In genomic region chr1:1255627-1256026, GRCh38 we compare ENCODE assay signal across 18 cellular contexts. TPM values are rescaled to one million over a fixed set of nuclear protein-coding genes. Genes with fewer than 3 reads are reported as not detected.
DNase-seq lines count a peak whose midpoint lies in the region; ATAC-seq, FAIRE-seq and TF ChIP-seq lines count a peak whose summit lies in the region.
"Had no signal": no experiment of that assay in that cellular context is flagged by ENCODE, and none has a peak within 500 bp of the region (broad histone marks: within the 10 kb centered on the region; RNA-seq: fewer than 3 reads in every experiment).

No MANE protein-coding gene starts in this region.

- H4K91ac ChIP-seq in H1 (replicated peaks; ENCODE audit: insufficient read length, low read length), result no peak overlapping the region
- H4K91ac ChIP-seq in trophoblast cell (ENCODE audit: low read depth, low read length), result no peak overlapping the region

- no peak overlapping the region for H3K4me3 Mint-ChIP-seq in GM23338

- ATAC-seq in right cardiac atrium (no peak), Right ventricle myocardium superior (ENCODE audit: poor library complexity) (no peak), GM23338 (no peak)
- ATAC-seq: HCT116, PC-3 had no signal

- H3K27me3 ChIP-seq in right cardiac atrium (ENCODE audit: control insufficient read depth, insufficient read depth) (no peaks in the 10 kb centered on the region), H1 (replicated peaks in 1 of 4; ENCODE audit: control insufficient read depth in 3 of 4, extremely low read depth in 1 of 4, insufficient read depth in 3 of 4, low read length in 3 of 4) (no peaks in the 10 kb centered on the region), trophoblast cell (ENCODE audit: insufficient read depth, low read length) (no peaks in the 10 kb centered on the region), GM23338 (ENCODE audit: insufficient read depth) (no peaks in the 10 kb centered on the region)

- H2BK20ac ChIP-seq in H1 (ENCODE audit: low read length), result no peak overlapping the region

- CTCF ChIA-PET in H1 (lab: Charles Lee; ENCODE audit: partially characterized antibody), result interaction anchor here (0.5 to 1.7 kb wide), 3 partner anchors 8 to 36 kb away, joined by 3 to 7 read pairs (median 4); no protein-coding TSS in a partner anchor

- 91% methylated on average over 11 of the region's 11 CpGs for WGBS in right cardiac atrium
- WGBS in H1 (ENCODE audit: extremely low coverage in 1 of 2, insufficient coverage in 1 of 2, insufficient read length in 1 of 2, insufficient replicate concordance in 2 of 2, low coverage in 1 of 2, low lambda C conversion rate in 2 of 2, missing lambda C conversion rate in 1 of 2), 2 experiments, result 97% methylated on average over 11 of the region's 11 CpGs; no CpG with 5 or more reads in 1 of the 2 experiments
- no CpG with 5 or more reads among the region's 11 CpGs for WGBS in trophoblast cell (ENCODE audit: extremely low coverage, insufficient coverage, insufficient read length)

- H3K9me3 Mint-ChIP-seq in GM23338, result no peaks in the 10 kb centered on the region

- no peak overlapping the region for H3K23ac ChIP-seq in H1 (ENCODE audit: insufficient read length)
- H3K23ac ChIP-seq in trophoblast cell (ENCODE audit: low read length), result no peak overlapping the region

- TF ChIP-seq CTCF in H1 (IDR thresholded peaks at IDR 0.05; ENCODE audit: control extremely low read depth in 1 of 3, insufficient read depth in 1 of 3, low read depth in 1 of 3, low read length in 3 of 3) (no peak), GM23338 (conservative IDR thresholded peaks at IDR 0.05; ENCODE audit: low read depth in 2 of 2) (no peak)

- peaks cover 8% of the 10 kb centered on the region for H3K79me1 ChIP-seq in H1 (ENCODE audit: low read depth, low read length)
- H3K79me1 ChIP-seq in trophoblast cell (ENCODE audit: low read length), result peaks cover 4% of the 10 kb centered on the region

- no peak overlapping the region for H3K27ac Mint-ChIP-seq in GM23338

- intact Hi-C loops in right cardiac atrium (cut with DNase I) (no loop called here), Right ventricle myocardium superior (cut with DNase I) (no loop called here)

- H3K9me2 ChIP-seq in GM23338 (ENCODE audit: insufficient read depth), result no peaks in the 10 kb centered on the region
- H3K9me2 ChIP-seq: SK-N-SH had no signal

- H2BK12ac ChIP-seq in H1 (ENCODE audit: low read depth, low read length) (no peak overlapping the region), trophoblast cell (ENCODE audit: low read length) (no peak overlapping the region)

- H3K4me3 ChIP-seq in right cardiac atrium (ENCODE audit: low read length) (no peak overlapping the region), H1 (ENCODE audit: extremely low read depth in 1 of 4, insufficient read depth in 2 of 4, low read depth in 3 of 4, low read length in 4 of 4) (no peak overlapping the region), trophoblast cell (ENCODE audit: low read depth, low read length) (peak overlapping the region; percentile 29), GM23338 (no peak overlapping the region)

- H2BK5ac ChIP-seq in H1 (ENCODE audit: low read depth, low read length), result 0 out of 2 replicates have a peak overlapping the region, but pooled peaks have one; percentile 24
- H2BK5ac ChIP-seq in trophoblast cell (ENCODE audit: low read depth, low read length, poor library complexity), result no peak overlapping the region

- H4K5ac ChIP-seq in H1 (ENCODE audit: insufficient read length, low read depth, low read length), result no peak overlapping the region

- H3K27me3 Mint-ChIP-seq in GM23338 (ENCODE audit: insufficient read depth, low read depth, poor library complexity), result peaks cover 11% of the 10 kb centered on the region

- no peak overlapping the region for H3K56ac ChIP-seq in H1 (replicated peaks; ENCODE audit: insufficient read length, low read depth, low read length)

- TF ChIP-seq EP300 in H1 (IDR thresholded peaks at IDR 0.05; ENCODE audit: borderline replicate concordance in 1 of 2, low read depth in 2 of 2, low read length in 2 of 2), result no peak

- peaks cover 0 to 5% of the 10 kb centered on the region in 2 experiments; a peak in 1 of 4 replicates for H3K79me2 ChIP-seq in H1 (ENCODE audit: control insufficient read depth in 1 of 2, insufficient read depth in 2 of 2, low read length in 2 of 2)
- no peaks in the 10 kb centered on the region for H3K79me2 ChIP-seq in trophoblast cell (ENCODE audit: control insufficient read depth, insufficient read depth, low read length, poor library complexity)
- peaks cover 4% of the 10 kb centered on the region; the same call in 1 of the 2 replicates for H3K79me2 ChIP-seq in GM23338 (replicated peaks; ENCODE audit: insufficient read depth)

- DNase-seq in right cardiac atrium, result peak in 2 of 3 donors; percentile 41 to 42
- DNase-seq in Right ventricle myocardium superior, result no peak
- DNase-seq in H1 (ENCODE audit: low read depth in 1 of 2, low spot score in 2 of 2), result no peak
- DNase-seq in trophoblast cell, result no peak
- DNase-seq in GM23338 (ENCODE audit: low spot score), result no peak
- DNase-seq in NCI-H2107 treated with DMSO at 0.1 percent for 48 hours (lab: John Stamatoyannopoulos, UW; ENCODE audit: unreplicated experiment), result no peak
- DNase-seq: C1 segment of cervical spinal cord, DND-41, KBM-7, NCI-H1436, NCI-H2029, NCI-H510A treated with DMSO at 0.1 percent for 48 hours, NCI-H82, PC-3, SK-N-SH had no signal

- no peak overlapping the region for H3K4ac ChIP-seq in H1 (replicated peaks; ENCODE audit: insufficient read length, low read depth, low read length)
- H3K4ac ChIP-seq in trophoblast cell (ENCODE audit: low read depth, low read length), result no peak overlapping the region

- H2AFZ ChIP-seq in H1 (ENCODE audit: low read length) (no peak overlapping the region), trophoblast cell (ENCODE audit: insufficient read depth, low read length, poor library complexity) (no peak overlapping the region), GM23338 (no peak overlapping the region)

- H3K4me1 Mint-ChIP-seq in GM23338, result peaks cover 24% of the 10 kb centered on the region

- H3K4me1 ChIP-seq in right cardiac atrium (ENCODE audit: control insufficient read depth, insufficient read depth, low read length), result peaks cover 3% of the 10 kb centered on the region
- peaks cover 0 to 14% (median 8%) of the 10 kb centered on the region in 4 experiments; a peak in 6 of 7 replicates for H3K4me1 ChIP-seq in H1 (replicated peaks in 1 of 4; ENCODE audit: control insufficient read depth in 3 of 4, insufficient read depth in 4 of 4, low read length in 3 of 4)
- peaks cover 4% of the 10 kb centered on the region in 2 experiments for H3K4me1 ChIP-seq in trophoblast cell (ENCODE audit: control insufficient read depth in 1 of 2, insufficient read depth in 2 of 2, low read length in 2 of 2)
- H3K4me1 ChIP-seq in GM23338 (ENCODE audit: insufficient read depth), result peaks cover 9% of the 10 kb centered on the region

- H3K18ac ChIP-seq in H1 (ENCODE audit: extremely low read depth, low read length) (no peak overlapping the region), trophoblast cell (ENCODE audit: low read length) (no peak overlapping the region)

- no peak overlapping the region for H2BK120ac ChIP-seq in H1 (replicated peaks; ENCODE audit: low read depth, low read length)
- no peak overlapping the region for H2BK120ac ChIP-seq in trophoblast cell (ENCODE audit: insufficient read depth, low read length, poor library complexity)

- H3K27ac ChIP-seq in right cardiac atrium (ENCODE audit: low read length), result no peak overlapping the region
- H3K27ac ChIP-seq in H1 (ENCODE audit: low read depth, low read length), result no peak overlapping the region
- H3K27ac ChIP-seq in trophoblast cell (ENCODE audit: low read depth, low read length), result no peak overlapping the region
- H3K27ac ChIP-seq in GM23338 (ENCODE audit: low read depth), result no peak overlapping the region

- peaks cover 0 to 32% (median 17%) of the 10 kb centered on the region in 4 experiments; a peak in 7 of 8 replicates for H3K36me3 ChIP-seq in H1 (ENCODE audit: control insufficient read depth in 2 of 4, insufficient read depth in 4 of 4, low read length in 3 of 4)
- H3K36me3 ChIP-seq in trophoblast cell (ENCODE audit: control insufficient read depth in 1 of 2, insufficient read depth in 2 of 2, low read length in 2 of 2), result peaks cover 69 to 77% of the 10 kb centered on the region in 2 experiments
- peaks cover 6% of the 10 kb centered on the region; the same call in 1 of the 2 replicates for H3K36me3 ChIP-seq in GM23338 (ENCODE audit: insufficient read depth)

- no peaks in the 10 kb centered on the region for H3K23me2 ChIP-seq in H1 (ENCODE audit: low read depth, low read length)

- no peak for TF ChIP-seq RAD21 in H1 (IDR thresholded peaks at IDR 0.05 in 1 of 2, conservative IDR thresholded peaks at IDR 0.05 in 1 of 2; ENCODE audit: low read depth in 2 of 2, low read length in 2 of 2)

- POLR2A ChIA-PET in H1 (lab: Charles Lee; ENCODE audit: partially characterized antibody), result no interaction called here

- no peak overlapping the region for H3K9ac ChIP-seq in H1 (replicated peaks in 1 of 4; ENCODE audit: extremely low read depth in 1 of 4, low read depth in 3 of 4, low read length in 3 of 4)
- H3K9ac ChIP-seq in trophoblast cell (ENCODE audit: low read length), result no peak overlapping the region
- H3K9ac ChIP-seq: SK-N-SH had no signal

- H3K14ac ChIP-seq in H1 (ENCODE audit: insufficient read length) (no peak overlapping the region), trophoblast cell (ENCODE audit: low read length) (no peak overlapping the region)

- FAIRE-seq in H1 (lab: Jason Lieb, UNC), result no peak
- FAIRE-seq: G401.6 had no signal

- H2AK5ac ChIP-seq in H1 (ENCODE audit: low read depth, low read length), result no peak overlapping the region
- no peak overlapping the region for H2AK5ac ChIP-seq in trophoblast cell (ENCODE audit: low read length)

- H4K8ac ChIP-seq in H1 (ENCODE audit: extremely low read depth, insufficient read depth, low read length) (no peak overlapping the region; the same call in 1 of the 2 replicates), trophoblast cell (ENCODE audit: low read depth, low read length) (no peak overlapping the region)

- no peak for TF ChIP-seq POLR2A in H1 (IDR thresholded peaks at IDR 0.05; ENCODE audit: control extremely low read depth in 1 of 2, low read depth in 2 of 2, low read length in 2 of 2)

- H2BK15ac ChIP-seq in H1 (ENCODE audit: low read length), result no peak overlapping the region

- H3K9me3 ChIP-seq in right cardiac atrium (ENCODE audit: control insufficient read depth, low read length) (no peaks in the 10 kb centered on the region), H1 (ENCODE audit: insufficient read depth in 2 of 2, low read depth in 1 of 2, low read length in 1 of 2) (no peaks in the 10 kb centered on the region), trophoblast cell (ENCODE audit: insufficient read depth, low read depth, low read length) (peaks cover 8% of the 10 kb centered on the region)
- H3K9me3 ChIP-seq: SK-N-SH had no signal

- peaks cover 11% of the 10 kb centered on the region; the same call in 1 of the 2 replicates for H3F3A ChIP-seq in GM23338 (replicated peaks; ENCODE audit: low read depth)

- H4K12ac ChIP-seq in trophoblast cell (ENCODE audit: low read depth, low read length), result no peak overlapping the region

- H3K4me2 ChIP-seq in H1 (ENCODE audit: insufficient read depth in 1 of 2, low read depth in 2 of 2, low read length in 2 of 2), result no peak overlapping the region
- no peak overlapping the region for H3K4me2 ChIP-seq in trophoblast cell (ENCODE audit: low read length)
- H3K4me2 ChIP-seq in GM23338, result no peak overlapping the region
- H3K4me2 ChIP-seq: SK-N-SH had no signal

- H4K20me1 ChIP-seq in H1 (replicated peaks in 1 of 2; ENCODE audit: control insufficient read depth in 1 of 2, insufficient read depth in 2 of 2, low read length in 2 of 2), result peaks cover 7 to 24% of the 10 kb centered on the region in 2 experiments
- H4K20me1 ChIP-seq in GM23338 (replicated peaks; ENCODE audit: insufficient read depth), result peaks cover 2% of the 10 kb centered on the region

- H3K36me3 Mint-ChIP-seq in GM23338 (ENCODE audit: low read depth), result peaks cover 60% of the 10 kb centered on the region

RNA-seq across cellular contexts. Expression of gene C1QTNF12, which starts 9.1 kb away (rescaled TPM):
- total RNA-seq in right cardiac atrium, result 1 to 10 TPM in 2 of 4 donors, under 1 TPM in 1, not detected in 1; 0.94 to 2.4 (median 1.1) TPM
- 0.36 TPM for polyA plus RNA-seq in right cardiac atrium
- 0.51 TPM for total RNA-seq in Right ventricle myocardium superior
- total RNA-seq in H1 (2021; fragmentation: NEBNext Ultra II Directional; extraction: Animal tissue kit (Norgen Biotek cat#: 25700)), result 3.7 and 4.9 TPM in 2 replicates
- polyA plus RNA-seq in H1 (2011; rRNA removed), result 2.1 and 4.8 TPM in 2 replicates
- polyA plus RNA-seq in H1 (2011; cell fraction: cytosol; rRNA removed), result 1.6 TPM
- polyA plus RNA-seq in H1 (2011; cell fraction: nucleus; rRNA removed), result 19.7 TPM
- polyA plus RNA-seq in H1 (2012, experiment 1 of 2), result 2.3 to 5.1 TPM (median 3.6 TPM) in 4 replicates
- polyA plus RNA-seq in H1 (2012, experiment 2 of 2), result 2.6 TPM
- polyA plus RNA-seq in H1 (2013, experiment 1 of 2), result 3.7 TPM
- polyA plus RNA-seq in H1 (2013, experiment 2 of 2), result 3.6 TPM
- not detected in 2 replicates for polyA minus RNA-seq in H1 (2011; rRNA and poly(A)+ RNA removed)
- 2.5 TPM for polyA minus RNA-seq in H1 (2011; cell fraction: cytosol; rRNA and poly(A)+ RNA removed)
- 3.3 TPM for polyA minus RNA-seq in H1 (2011; cell fraction: nucleus; rRNA and poly(A)+ RNA removed)
- 2.4 and 3.2 TPM in 2 replicates for polyA plus RNA-seq in trophoblast cell (2013)
- total RNA-seq in GM23338 (2014; rRNA removed; shearing (Covaris generic)), result 3.0 and 4.1 TPM in 2 replicates
- 4.1 and 4.2 TPM in 2 replicates for polyA plus RNA-seq in GM23338 (2016; fragmentation: Nextera tagmentation; extraction: Ambion mirVana)
- total RNA-seq: A172 had no signal

RNA-seq across cellular contexts. Expression of gene UBE2J2, which starts 18.0 kb away (rescaled TPM):
- total RNA-seq in right cardiac atrium (10 to 100 TPM; 34.9 to 41.2 (median 37.1) TPM), Right ventricle myocardium superior (34.7 TPM)
- polyA plus RNA-seq in right cardiac atrium (38.4 TPM), H1 (2011; rRNA removed) (33.6 and 47.3 TPM in 2 replicates), GM23338 (2016; fragmentation: Nextera tagmentation; extraction: Ambion mirVana) (47.1 and 49.5 TPM in 2 replicates)
- total RNA-seq in H1 (2021; fragmentation: NEBNext Ultra II Directional; extraction: Animal tissue kit (Norgen Biotek cat#: 25700)), result 67.2 and 67.9 TPM in 2 replicates
- polyA plus RNA-seq in H1 (2011; cell fraction: cytosol; rRNA removed), result 50.1 TPM
- polyA plus RNA-seq in H1 (2011; cell fraction: nucleus; rRNA removed), result 42.9 TPM
- polyA plus RNA-seq in H1 (2012, experiment 1 of 2), result 46.0 to 58.9 TPM (median 47.8 TPM) in 4 replicates
- polyA plus RNA-seq in H1 (2012, experiment 2 of 2), result 63.2 TPM
- 40.4 TPM for polyA plus RNA-seq in H1 (2013, experiment 1 of 2)
- polyA plus RNA-seq in H1 (2013, experiment 2 of 2), result 38.8 TPM
- 10.8 and 14.2 TPM in 2 replicates for polyA minus RNA-seq in H1 (2011; rRNA and poly(A)+ RNA removed)
- 26.9 TPM for polyA minus RNA-seq in H1 (2011; cell fraction: cytosol; rRNA and poly(A)+ RNA removed)
- 40.3 TPM for polyA minus RNA-seq in H1 (2011; cell fraction: nucleus; rRNA and poly(A)+ RNA removed)
- 54.3 and 55.1 TPM in 2 replicates for polyA plus RNA-seq in trophoblast cell (2013)
- total RNA-seq in GM23338 (2014; rRNA removed; shearing (Covaris generic)), result 70.2 and 73.5 TPM in 2 replicates

RNA-seq across cellular contexts. Expression of gene B3GALT6, which starts 23.6 kb away (rescaled TPM):
- 10 to 100 TPM; 10.2 to 13.3 (median 12.0) TPM for total RNA-seq in right cardiac atrium
- 9.1 TPM for polyA plus RNA-seq in right cardiac atrium
- total RNA-seq in Right ventricle myocardium superior, result 8.6 TPM
- total RNA-seq in H1 (2021; fragmentation: NEBNext Ultra II Directional; extraction: Animal tissue kit (Norgen Biotek cat#: 25700)), result 18.2 and 18.4 TPM in 2 replicates
- 20.4 and 23.1 TPM in 2 replicates for polyA plus RNA-seq in H1 (2011; rRNA removed)
- 15.3 TPM for polyA plus RNA-seq in H1 (2011; cell fraction: cytosol; rRNA removed)
- polyA plus RNA-seq in H1 (2011; cell fraction: nucleus; rRNA removed), result 17.2 TPM
- 10.3 to 13.2 TPM (median 12.4 TPM) in 4 replicates for polyA plus RNA-seq in H1 (2012, experiment 1 of 2)
- 14.7 TPM for polyA plus RNA-seq in H1 (2012, experiment 2 of 2)
- 14.0 TPM for polyA plus RNA-seq in H1 (2013, experiment 1 of 2)
- 13.4 TPM for polyA plus RNA-seq in H1 (2013, experiment 2 of 2)
- polyA minus RNA-seq in H1 (2011; rRNA and poly(A)+ RNA removed), result 3.6 and 5.1 TPM in 2 replicates
- polyA minus RNA-seq in H1 (2011; cell fraction: cytosol; rRNA and poly(A)+ RNA removed), result 11.4 TPM
- polyA minus RNA-seq in H1 (2011; cell fraction: nucleus; rRNA and poly(A)+ RNA removed), result 18.1 TPM
- polyA plus RNA-seq in trophoblast cell (2013), result 16.1 and 16.2 TPM in 2 replicates
- 26.5 and 33.5 TPM in 2 replicates for total RNA-seq in GM23338 (2014; rRNA removed; shearing (Covaris generic))
- 5.5 and 9.3 TPM in 2 replicates for polyA plus RNA-seq in GM23338 (2016; fragmentation: Nextera tagmentation; extraction: Ambion mirVana)

RNA-seq across cellular contexts. Expression of gene SDF4, which starts 23.8 kb away (rescaled TPM):
- total RNA-seq in right cardiac atrium, result 100 to 1,000 TPM; 156 to 215 (median 168) TPM
- 165 TPM for polyA plus RNA-seq in right cardiac atrium
- 110 TPM for total RNA-seq in Right ventricle myocardium superior
- 72.2 and 75.6 TPM in 2 replicates for total RNA-seq in H1 (2021; fragmentation: NEBNext Ultra II Directional; extraction: Animal tissue kit (Norgen Biotek cat#: 25700))
- polyA plus RNA-seq in H1 (2011; rRNA removed), result 45.5 and 69.8 TPM in 2 replicates
- 62.5 TPM for polyA plus RNA-seq in H1 (2011; cell fraction: cytosol; rRNA removed)
- polyA plus RNA-seq in H1 (2011; cell fraction: nucleus; rRNA removed), result 89.3 TPM
- polyA plus RNA-seq in H1 (2012, experiment 1 of 2), result 63.1 to 79.8 TPM (median 77.9 TPM) in 4 replicates
- polyA plus RNA-seq in H1 (2012, experiment 2 of 2), result 55.0 TPM
- polyA plus RNA-seq in H1 (2013, experiment 1 of 2), result 110 TPM
- 117 TPM for polyA plus RNA-seq in H1 (2013, experiment 2 of 2)
- polyA minus RNA-seq in H1 (2011; rRNA and poly(A)+ RNA removed), result 13.2 and 16.8 TPM in 2 replicates
- 32.2 TPM for polyA minus RNA-seq in H1 (2011; cell fraction: cytosol; rRNA and poly(A)+ RNA removed)
- 39.2 TPM for polyA minus RNA-seq in H1 (2011; cell fraction: nucleus; rRNA and poly(A)+ RNA removed)
- polyA plus RNA-seq in trophoblast cell (2013), result 136 and 142 TPM in 2 replicates
- total RNA-seq in GM23338 (2014; rRNA removed; shearing (Covaris generic)), result 51.6 and 62.6 TPM in 2 replicates
- polyA plus RNA-seq in GM23338 (2016; fragmentation: Nextera tagmentation; extraction: Ambion mirVana), result 45.0 and 49.2 TPM in 2 replicates

RNA-seq across cellular contexts. Expression of gene SCNN1D, which starts 24.6 kb away (rescaled TPM):
- total RNA-seq in right cardiac atrium (1 to 10 TPM; 2.7 to 6.2 (median 4.8) TPM), Right ventricle myocardium superior (2.6 TPM)
- polyA plus RNA-seq in right cardiac atrium (3.4 TPM), H1 (2011; rRNA removed) (2.5 and 4.1 TPM in 2 replicates), GM23338 (2016; fragmentation: Nextera tagmentation; extraction: Ambion mirVana) (1.7 and 1.8 TPM in 2 replicates)
- 0.90 and 1.2 TPM in 2 replicates for total RNA-seq in H1 (2021; fragmentation: NEBNext Ultra II Directional; extraction: Animal tissue kit (Norgen Biotek cat#: 25700))
- polyA plus RNA-seq in H1 (2011; cell fraction: cytosol; rRNA removed), result 3.6 TPM
- polyA plus RNA-seq in H1 (2011; cell fraction: nucleus; rRNA removed), result 29.6 TPM
- polyA plus RNA-seq in H1 (2012, experiment 1 of 2), result 1.3 to 4.3 TPM (median 2.9 TPM) in 4 replicates
- 0.54 TPM for polyA plus RNA-seq in H1 (2012, experiment 2 of 2)
- 1.8 TPM for polyA plus RNA-seq in H1 (2013, experiment 1 of 2)
- polyA plus RNA-seq in H1 (2013, experiment 2 of 2), result 1.0 TPM
- polyA minus RNA-seq in H1 (2011; rRNA and poly(A)+ RNA removed), result 0.24 and 0.38 TPM in 2 replicates
- 0.66 TPM for polyA minus RNA-seq in H1 (2011; cell fraction: cytosol; rRNA and poly(A)+ RNA removed)
- 2.7 TPM for polyA minus RNA-seq in H1 (2011; cell fraction: nucleus; rRNA and poly(A)+ RNA removed)
- polyA plus RNA-seq in trophoblast cell (2013), result 0.47 and 0.72 TPM in 2 replicates
- total RNA-seq in GM23338 (2014; rRNA removed; shearing (Covaris generic)), result 0.70 and 1.4 TPM in 2 replicates

Comparison
In these comparisons a context has a peak if more than half of its experiments do, and no peak if none do; other contexts are left out.
1. DNase-seq: peak in right cardiac atrium (2 of 3); none in Right ventricle myocardium superior (single experiment), H1 (0 of 2), trophoblast cell (0 of 2), GM23338 (single experiment) and NCI-H2107 treated with DMSO at 0.1 percent for 48 hours (single experiment).